13 cellular contexts compared by ENCODE assay signal in genomic region chr1:224402472-224403035, GRCh38.
"Had no signal": no experiment of that assay in that cellular context is flagged by ENCODE, and none has a peak within 500 bp of the region (broad histone marks: within the 10 kb centered on the region; RNA-seq: fewer than 3 reads in every experiment).

No MANE protein-coding gene starts in this region.

- DNase-seq: activated CD4-positive, alpha-beta T cell treated with anti-CD3 and anti-CD28 coated beads for 1 hour; activated CD4-positive, alpha-beta T cell treated with anti-CD3 and anti-CD28 coated beads, Interleukin-2, amount 50 U/mL, for 4 hours; aorta; dermis blood vessel endothelial cell; foreskin melanocyte; head of caudate nucleus; psoas muscle; stomach; T-helper 9 cell; testis had no signal

- H3K4me1 ChIP-seq: breast epithelium, psoas muscle, testis had no signal

- H3K27ac ChIP-seq: breast epithelium, epithelial cell of prostate, psoas muscle, stomach, testis had no signal

- H3K9me3 ChIP-seq: breast epithelium, psoas muscle, stomach, testis had no signal

- H3K4me3 ChIP-seq: breast epithelium, psoas muscle, stomach, testis had no signal

- ATAC-seq: psoas muscle, sciatic nerve had no signal
